18 cellular contexts compared by ENCODE assay signal in genomic region chr2:172215936-172216335, GRCh38.
"Had no signal": no experiment of that assay in that cellular context is flagged by ENCODE, and none has a peak within 500 bp of the region (broad histone marks: within the 10 kb centered on the region; RNA-seq: fewer than 3 reads in every experiment).

No MANE protein-coding gene starts in this region.

- ATAC-seq: activated naive CD4-positive, alpha-beta T cell treated with anti-CD3 and anti-CD28 coated beads, Interleukin-2, amount 50 U/mL, for 72 hours; gastrocnemius medialis; sciatic nerve had no signal

- H3K9me3 Mint-ChIP-seq: activated naive CD4-positive, alpha-beta T cell treated with anti-CD3 and anti-CD28 coated beads, Interleukin-2, amount 50 U/mL, for 72 hours; activated T-helper 1 cell treated with anti-CD3 and anti-CD28 coated beads, Interleukin-12 subunit alpha, Interleukin-12 subunit beta, Interleukin-2, Interleukin-4 antibody, amounts not matched to agents 30 ng/mL and 10 ng/mL and 1 ng/mL, durations not matched to agents 14 hours and 24 hours and 36 hours; stimulated activated memory B cell treated with anti-CD40 and anti-IgM and Interleukin-4, amounts not matched to agents 10 μg/mL and 1 μg/mL and 100 μg/mL, for 72 hours had no signal

- H3K36me3 ChIP-seq: adrenal gland, cardiac muscle cell, gastrocnemius medialis, left ventricle myocardium inferior, neutrophil, pancreas, thoracic aorta, upper lobe of left lung had no signal

- H3K27ac Mint-ChIP-seq: activated naive CD4-positive, alpha-beta T cell treated with anti-CD3 and anti-CD28 coated beads, Interleukin-2, amount 50 U/mL, for 72 hours; activated T-helper 1 cell treated with anti-CD3 and anti-CD28 coated beads, Interleukin-12 subunit alpha, Interleukin-12 subunit beta, Interleukin-2, Interleukin-4 antibody, amounts not matched to agents 30 ng/mL and 10 ng/mL and 1 ng/mL, durations not matched to agents 14 hours and 24 hours and 36 hours; stimulated activated memory B cell treated with anti-CD40 and anti-IgM and Interleukin-4, amounts not matched to agents 10 μg/mL and 1 μg/mL and 100 μg/mL, for 72 hours had no signal

- H3K36me3 Mint-ChIP-seq: activated naive CD4-positive, alpha-beta T cell treated with anti-CD3 and anti-CD28 coated beads, Interleukin-2, amount 50 U/mL, for 72 hours; stimulated activated memory B cell treated with anti-CD40 and anti-IgM and Interleukin-4, amounts not matched to agents 10 μg/mL and 1 μg/mL and 100 μg/mL, for 72 hours had no signal

- H3K9me3 ChIP-seq: adrenal gland, gastrocnemius medialis, left ventricle myocardium inferior, neutrophil, pancreas, thoracic aorta, upper lobe of left lung had no signal

- DNase-seq: activated CD4-positive, alpha-beta T cell treated with anti-CD3 and anti-CD28 coated beads, Interleukin-2, amount 50 U/mL, for 48 hours; activated gamma-delta T cell treated with Interleukin-2 at 50 U/mL for 16 hours; activated T-cell treated with anti-CD3 and anti-CD28 coated beads for 4 hours; adrenal gland; gastrocnemius medialis; left ventricle myocardium inferior; stimulated activated CD4-positive, alpha-beta T cell treated with anti-CD3 and anti-CD28 coated beads, Interleukin-4, amount 100 ng/mL, for 24 hours had no signal

- H3K4me1 Mint-ChIP-seq: stimulated activated memory B cell treated with anti-CD40 and anti-IgM and Interleukin-4, amounts not matched to agents 10 μg/mL and 1 μg/mL and 100 μg/mL, for 72 hours had no signal

- H3K4me3 ChIP-seq: adrenal gland, cardiac muscle cell, dorsolateral prefrontal cortex, gastrocnemius medialis, left ventricle myocardium inferior, pancreas, smooth muscle cell, thoracic aorta, upper lobe of left lung had no signal

- H3K27ac ChIP-seq: adrenal gland, cardiac muscle cell, gastrocnemius medialis, left ventricle myocardium inferior, neutrophil, pancreas, thoracic aorta, upper lobe of left lung had no signal

- H3K4me1 ChIP-seq: adrenal gland, gastrocnemius medialis, left ventricle myocardium inferior, pancreas had no signal

- H3K4me3 Mint-ChIP-seq: activated T-helper 1 cell treated with anti-CD3 and anti-CD28 coated beads, Interleukin-12 subunit alpha, Interleukin-12 subunit beta, Interleukin-2, Interleukin-4 antibody, amounts not matched to agents 30 ng/mL and 10 ng/mL and 1 ng/mL, durations not matched to agents 14 hours and 24 hours and 36 hours; stimulated activated memory B cell treated with anti-CD40 and anti-IgM and Interleukin-4, amounts not matched to agents 10 μg/mL and 1 μg/mL and 100 μg/mL, for 72 hours had no signal

- H3K27me3 ChIP-seq: adrenal gland, cardiac muscle cell, dorsolateral prefrontal cortex, gastrocnemius medialis, neutrophil, pancreas, upper lobe of left lung had no signal
